ENCODE assay signal across 11 cellular contexts in the genomic region with DNA sequence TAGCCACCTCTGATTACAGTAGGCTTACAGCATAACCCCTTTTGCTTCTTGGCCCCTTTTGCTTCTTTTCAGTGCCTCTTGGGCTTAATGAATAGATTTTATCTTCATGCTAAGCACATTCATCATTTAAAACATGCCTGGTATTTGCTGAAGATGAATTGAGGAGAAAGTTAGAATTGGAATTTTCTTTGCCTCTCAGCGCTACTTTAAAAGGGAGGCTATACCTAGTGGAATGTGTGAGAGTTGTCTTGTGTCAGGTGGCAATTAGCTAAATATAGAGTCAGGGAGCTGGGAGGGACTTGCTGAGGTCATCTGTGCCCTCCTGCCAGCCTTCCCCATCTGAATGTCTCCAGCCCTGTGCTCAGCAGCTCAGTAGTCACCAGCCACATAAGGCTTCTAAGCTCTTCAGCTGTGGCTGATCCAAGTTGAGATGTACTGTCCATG.
A peak's percentile ranks its signal among the peaks of the same experiment; 100 is the strongest.
DNase-seq lines count a peak whose midpoint lies in the region; ATAC-seq and TF ChIP-seq lines count a peak whose summit lies in the region.
"Had no signal": no experiment of that assay in that cellular context is flagged by ENCODE, and none has a peak within 500 bp of the region (broad histone marks: within the 10 kb centered on the region; RNA-seq: fewer than 3 reads in every experiment).

No MANE protein-coding gene starts in this region.

- H3K27ac Mint-ChIP-seq in activated T-helper 1 cell treated with anti-CD3 and anti-CD28 coated beads, Interleukin-12 subunit alpha, Interleukin-12 subunit beta, Interleukin-2, Interleukin-4 antibody, amounts not matched to agents 30 ng/mL and 10 ng/mL and 1 ng/mL, durations not matched to agents 14 hours and 24 hours and 36 hours, result no peak overlapping the region
- H3K27ac Mint-ChIP-seq: activated CD4-positive, alpha-beta T cell treated with anti-CD3 and anti-CD28 coated beads, Interleukin-2, amount 10 ng/mL, durations not matched to agents 7 days and 5 days had no signal

- H3K27me3 Mint-ChIP-seq in activated T-helper 1 cell treated with anti-CD3 and anti-CD28 coated beads, Interleukin-12 subunit alpha, Interleukin-12 subunit beta, Interleukin-2, Interleukin-4 antibody, amounts not matched to agents 30 ng/mL and 10 ng/mL and 1 ng/mL, durations not matched to agents 14 hours and 24 hours and 36 hours (ENCODE audit: insufficient read depth), result peaks cover 37% of the 10 kb centered on the region
- H3K27me3 Mint-ChIP-seq: naive B cell had no signal

- in situ Hi-C loops in transverse colon (cut with MboI; ENCODE audit: low pct_ligation_motif_present in 1 of 4, low pct_unique_long_range_greater_than_20kb in 1 of 4, low sequenced_read_pairs in 3 of 4), result no loop called here

- no peaks in the 10 kb centered on the region for H3K9me3 Mint-ChIP-seq in activated T-helper 1 cell treated with anti-CD3 and anti-CD28 coated beads, Interleukin-12 subunit alpha, Interleukin-12 subunit beta, Interleukin-2, Interleukin-4 antibody, amounts not matched to agents 30 ng/mL and 10 ng/mL and 1 ng/mL, durations not matched to agents 14 hours and 24 hours and 36 hours
- H3K9me3 Mint-ChIP-seq: activated CD4-positive, alpha-beta T cell treated with anti-CD3 and anti-CD28 coated beads, Interleukin-2, amount 10 ng/mL, durations not matched to agents 7 days and 5 days; naive B cell had no signal

- H3K27ac ChIP-seq in mesodermal cell (ENCODE audit: low read depth, low read length, severe bottlenecking) (peak overlapping the region; percentile 72), transverse colon (peak overlapping the region; percentile 10 to 60 (median 50))

- peaks cover 40% of the 10 kb centered on the region for H3K36me3 ChIP-seq in mesodermal cell (ENCODE audit: control insufficient read depth, insufficient read depth, low read length)
- no peaks in the 10 kb centered on the region for H3K36me3 ChIP-seq in transverse colon

- 88% methylated on average over 1 of the region's 1 CpG; no CpG with 5 or more reads in 1 of the 2 experiments for WGBS in mesodermal cell (ENCODE audit: insufficient coverage in 2 of 2), 2 experiments
- WGBS in transverse colon (ENCODE audit: low coverage in 1 of 2), 2 donors, result 90 to 100% methylated on average over 1 of the region's 1 CpG

- no peaks in the 10 kb centered on the region for H3K27me3 ChIP-seq in transverse colon

- no peak overlapping the region for H3K4me3 ChIP-seq in epithelial cell of proximal tubule (ENCODE audit: low read depth, low read length)
- no peak overlapping the region for H3K4me3 ChIP-seq in mesodermal cell (ENCODE audit: extremely low read depth, insufficient read depth, low read length, poor library complexity, severe bottlenecking)
- no peak overlapping the region for H3K4me3 ChIP-seq in transverse colon

- intact Hi-C loops in transverse colon (cut with DNase I; ENCODE audit: low total_unique reads), result no loop called here
- intact Hi-C loops in activated T-helper 1 cell treated with anti-CD3 and anti-CD28 coated beads, Interleukin-12 subunit alpha, Interleukin-12 subunit beta, Interleukin-2, Interleukin-4 antibody, amounts not matched to agents 30 ng/mL and 10 ng/mL and 1 ng/mL, durations not matched to agents 14 hours and 24 hours and 36 hours (cut with micrococcal nuclease), result no loop called here

- TF ChIP-seq CTCF in epithelial cell of proximal tubule (conservative IDR thresholded peaks at IDR 0.05; ENCODE audit: low read depth, low read length) (no peak), transverse colon (IDR thresholded peaks at IDR 0.05) (no peak)

- TF ChIP-seq POLR2A in transverse colon (IDR thresholded peaks at IDR 0.05), result no peak

- H3K9me3 ChIP-seq in mesodermal cell (ENCODE audit: control insufficient read depth, low read length) (no peaks in the 10 kb centered on the region), transverse colon (no peaks in the 10 kb centered on the region)

- ATAC-seq in HG02884 (IDR thresholded peaks at IDR 0.05; ENCODE audit: unreplicated experiment) (no peak), left lobe of liver (no peak)

- DNase-seq in NCI-H226 (peak; percentile 24), epithelial cell of proximal tubule (ENCODE audit: low read depth) (peak; percentile 37), transverse colon (no peak), left lobe of liver (ENCODE audit: low spot score) (no peak)
- no peak for DNase-seq in activated CD4-positive, alpha-beta T cell treated with anti-CD3 and anti-CD28 coated beads for 4 hours
- no peak for DNase-seq in activated T-helper 1 cell treated with anti-CD3 and anti-CD28 coated beads, Interleukin-12 subunit alpha, Interleukin-12 subunit beta, Interleukin-2, Interleukin-4 antibody, amounts not matched to agents 30 ng/mL and 10 ng/mL and 1 ng/mL, durations not matched to agents 14 hours and 24 hours and 36 hours (ENCODE audit: low spot score)
- DNase-seq: activated CD4-positive, alpha-beta T cell treated with anti-CD3 and anti-CD28 coated beads, Interleukin-2, amount 10 ng/mL, durations not matched to agents 7 days and 5 days; activated naive CD4-positive, alpha-beta T cell treated with anti-CD3 and anti-CD28 coated beads, Interleukin-2, amount 50 U/mL, for 16 hours; naive B cell had no signal

- no peak for TF ChIP-seq EP300 in transverse colon (IDR thresholded peaks at IDR 0.05; ENCODE audit: low read depth)

- H3K4me3 Mint-ChIP-seq in activated T-helper 1 cell treated with anti-CD3 and anti-CD28 coated beads, Interleukin-12 subunit alpha, Interleukin-12 subunit beta, Interleukin-2, Interleukin-4 antibody, amounts not matched to agents 30 ng/mL and 10 ng/mL and 1 ng/mL, durations not matched to agents 14 hours and 24 hours and 36 hours, result no peak overlapping the region
- H3K4me3 Mint-ChIP-seq: activated CD4-positive, alpha-beta T cell treated with anti-CD3 and anti-CD28 coated beads, Interleukin-2, amount 10 ng/mL, durations not matched to agents 7 days and 5 days; naive B cell had no signal

- H3K4me1 ChIP-seq in mesodermal cell (ENCODE audit: control insufficient read depth, insufficient read depth, low read length, poor library complexity, severe bottlenecking), result peaks cover 29% of the 10 kb centered on the region
- peaks cover 5 to 17% (median 8%) of the 10 kb centered on the region in 4 donors for H3K4me1 ChIP-seq in transverse colon

- H3K36me3 Mint-ChIP-seq in activated T-helper 1 cell treated with anti-CD3 and anti-CD28 coated beads, Interleukin-12 subunit alpha, Interleukin-12 subunit beta, Interleukin-2, Interleukin-4 antibody, amounts not matched to agents 30 ng/mL and 10 ng/mL and 1 ng/mL, durations not matched to agents 14 hours and 24 hours and 36 hours (ENCODE audit: low read depth), result no peaks in the 10 kb centered on the region

- H3K4me1 Mint-ChIP-seq in activated T-helper 1 cell treated with anti-CD3 and anti-CD28 coated beads, Interleukin-12 subunit alpha, Interleukin-12 subunit beta, Interleukin-2, Interleukin-4 antibody, amounts not matched to agents 30 ng/mL and 10 ng/mL and 1 ng/mL, durations not matched to agents 14 hours and 24 hours and 36 hours (ENCODE audit: low read depth), result peaks cover 8% of the 10 kb centered on the region

Comparison
In these comparisons a context has a peak if more than half of its experiments do, and no peak if none do; other contexts are left out.
1. DNase-seq: peak in NCI-H226 (single experiment) and epithelial cell of proximal tubule (single experiment); none in transverse colon (single experiment), activated CD4-positive, alpha-beta T cell treated with anti-CD3 and anti-CD28 coated beads for 4 hours (0 of 2), activated T-helper 1 cell treated with anti-CD3 and anti-CD28 coated beads, Interleukin-12 subunit alpha, Interleukin-12 subunit beta, Interleukin-2, Interleukin-4 antibody, amounts not matched to agents 30 ng/mL and 10 ng/mL and 1 ng/mL, durations not matched to agents 14 hours and 24 hours and 36 hours (single experiment) and left lobe of liver (single experiment).